In the genomic region with DNA sequence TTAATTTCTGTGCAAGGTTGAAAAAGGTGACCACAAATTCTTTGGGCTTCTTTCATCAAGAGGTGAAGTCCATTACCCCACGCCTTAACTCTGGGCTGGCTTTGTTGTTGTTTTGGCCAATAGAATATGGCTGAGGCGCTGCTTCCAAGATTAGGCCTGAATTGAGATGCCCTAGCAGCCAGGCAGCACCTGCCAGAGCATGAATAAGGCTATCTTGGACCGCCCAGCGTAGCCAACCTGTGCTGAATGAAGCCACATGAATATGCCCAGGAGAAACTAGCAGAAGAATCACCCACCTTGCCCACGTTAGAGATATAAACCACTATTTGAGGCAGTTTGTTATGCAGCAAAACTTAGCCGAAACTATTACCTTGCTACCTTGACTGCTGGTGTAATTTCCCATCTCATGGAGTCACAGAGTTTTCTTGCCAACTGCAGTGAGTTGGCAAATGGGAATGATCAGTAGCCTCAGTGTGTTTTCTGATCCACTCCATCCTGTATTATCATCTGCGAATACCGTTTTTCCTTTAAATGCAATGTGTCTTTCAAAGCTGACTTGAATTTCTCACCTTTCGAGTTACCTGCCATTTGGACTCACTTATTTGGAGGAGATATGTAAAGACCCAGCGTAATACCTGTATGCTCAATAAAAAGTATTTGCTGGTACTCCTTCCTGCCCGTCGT, we compare ENCODE assay signal across 6 cellular contexts. TPM values are rescaled to one million over a fixed set of nuclear protein-coding genes. Genes with fewer than 3 reads are reported as not detected.
DNase-seq lines count a peak whose midpoint lies in the region; ATAC-seq lines count a peak whose summit lies in the region.

No MANE protein-coding gene starts in this region.

- no peak for ATAC-seq in activated CD4-positive, alpha-beta T cell treated with anti-CD3 and anti-CD28 coated beads for 36 hours
- no peak for ATAC-seq in stimulated activated memory B cell treated with anti-CD40 and anti-IgM and Interleukin-4, amounts not matched to agents 10 μg/mL and 1 μg/mL and 100 μg/mL, for 72 hours

- POLR2A ChIA-PET in activated CD4-positive, alpha-beta T cell treated with anti-CD3 and anti-CD28 coated beads for 36 hours (lab: Charles Lee) = interaction anchor here (0.9 to 2.3 kb wide), 4 partner anchors 13 to 184 kb away, joined by 4 to 15 read pairs (median 6); a partner anchor contains a TSS

- no peak for DNase-seq in activated CD4-positive, alpha-beta T cell treated with anti-CD3 and anti-CD28 coated beads for 36 hours
- no peak for DNase-seq in activated CD4-positive, alpha-beta T cell treated with anti-CD3 and anti-CD28 coated beads, Interleukin-2, amount 50 U/mL, for 1 hour
- DNase-seq in epithelial cell of prostate (ENCODE audit: low read depth, low spot score) = no peak
- DNase-seq in NCI-H82 treated with DMSO at 0.1 percent for 48 hours (lab: John Stamatoyannopoulos, UW; ENCODE audit: unreplicated experiment) = no peak
- no peak for DNase-seq in stimulated activated CD4-positive, alpha-beta T cell treated with anti-CD3 and anti-CD28 coated beads, Interleukin-4, amount 100 ng/mL, for 1 hour

- peaks cover 21% of the 10 kb centered on the region for H3K36me3 Mint-ChIP-seq in activated CD4-positive, alpha-beta T cell treated with anti-CD3 and anti-CD28 coated beads for 36 hours (ENCODE audit: low read depth)
- peaks cover 8% of the 10 kb centered on the region for H3K36me3 Mint-ChIP-seq in stimulated activated memory B cell treated with anti-CD40 and anti-IgM and Interleukin-4, amounts not matched to agents 10 μg/mL and 1 μg/mL and 100 μg/mL, for 72 hours

- no peaks in the 10 kb centered on the region for H3K9me3 Mint-ChIP-seq in activated CD4-positive, alpha-beta T cell treated with anti-CD3 and anti-CD28 coated beads for 36 hours (ENCODE audit: low read depth)
- no peaks in the 10 kb centered on the region for H3K9me3 Mint-ChIP-seq in stimulated activated memory B cell treated with anti-CD40 and anti-IgM and Interleukin-4, amounts not matched to agents 10 μg/mL and 1 μg/mL and 100 μg/mL, for 72 hours

- H3K4me1 Mint-ChIP-seq in activated CD4-positive, alpha-beta T cell treated with anti-CD3 and anti-CD28 coated beads for 36 hours = peaks cover 32% of the 10 kb centered on the region
- peaks cover 37% of the 10 kb centered on the region for H3K4me1 Mint-ChIP-seq in stimulated activated memory B cell treated with anti-CD40 and anti-IgM and Interleukin-4, amounts not matched to agents 10 μg/mL and 1 μg/mL and 100 μg/mL, for 72 hours

- intact Hi-C loops in activated CD4-positive, alpha-beta T cell treated with anti-CD3 and anti-CD28 coated beads for 36 hours (cut with DNase I, micrococcal nuclease) = loop anchor here (1.0 to 10.0 kb wide), 4 partner anchors 13 to 1159 kb away; a partner anchor contains a TSS

- CTCF ChIA-PET in activated CD4-positive, alpha-beta T cell treated with anti-CD3 and anti-CD28 coated beads for 36 hours (lab: Charles Lee) = interaction anchor here (0.6 to 1.7 kb wide), 4 partner anchors 26 to 1437 kb away, joined by 3 to 5 read pairs (median 4); a partner anchor contains a TSS

- no peaks in the 10 kb centered on the region for H3K27me3 Mint-ChIP-seq in activated CD4-positive, alpha-beta T cell treated with anti-CD3 and anti-CD28 coated beads for 36 hours
- no peaks in the 10 kb centered on the region for H3K27me3 Mint-ChIP-seq in stimulated activated memory B cell treated with anti-CD40 and anti-IgM and Interleukin-4, amounts not matched to agents 10 μg/mL and 1 μg/mL and 100 μg/mL, for 72 hours

- peak overlapping the region; percentile 68 for H3K27ac ChIP-seq in epithelial cell of prostate

- no peak overlapping the region for H3K4me3 Mint-ChIP-seq in activated CD4-positive, alpha-beta T cell treated with anti-CD3 and anti-CD28 coated beads for 36 hours
- peak overlapping the region; percentile 96 for H3K4me3 Mint-ChIP-seq in stimulated activated memory B cell treated with anti-CD40 and anti-IgM and Interleukin-4, amounts not matched to agents 10 μg/mL and 1 μg/mL and 100 μg/mL, for 72 hours

- peak overlapping the region; percentile 93 for H3K27ac Mint-ChIP-seq in activated CD4-positive, alpha-beta T cell treated with anti-CD3 and anti-CD28 coated beads for 36 hours
- H3K27ac Mint-ChIP-seq in stimulated activated memory B cell treated with anti-CD40 and anti-IgM and Interleukin-4, amounts not matched to agents 10 μg/mL and 1 μg/mL and 100 μg/mL, for 72 hours = peak overlapping the region; percentile 92

RNA-seq across cellular contexts. Expression of a gene that starts 0.7 kb away (rescaled TPM):
- 1 to 10 TPM; 6.4 to 9.4 TPM for total RNA-seq in activated CD4-positive, alpha-beta T cell treated with anti-CD3 and anti-CD28 coated beads for 36 hours

RNA-seq across cellular contexts. Expression of a gene that starts 0.7 kb away (rescaled TPM):
- 1 to 10 TPM; 4.6 to 4.7 TPM for total RNA-seq in activated CD4-positive, alpha-beta T cell treated with anti-CD3 and anti-CD28 coated beads for 36 hours

RNA-seq across cellular contexts. Expression of a gene that starts 12.6 kb away (rescaled TPM):
- 1 to 10 TPM in 1 of 2 experiments, under 1 TPM in 1; 0.87 to 1.1 TPM for total RNA-seq in activated CD4-positive, alpha-beta T cell treated with anti-CD3 and anti-CD28 coated beads for 36 hours

RNA-seq across cellular contexts. Expression of a gene that starts 26.8 kb away (rescaled TPM):
- total RNA-seq in activated CD4-positive, alpha-beta T cell treated with anti-CD3 and anti-CD28 coated beads for 36 hours = 10 to 100 TPM; 66.3 to 70.9 TPM

RNA-seq across cellular contexts. Expression of a gene that starts 26.9 kb away (rescaled TPM):
- 10 to 100 TPM; 30.8 to 31.2 TPM for total RNA-seq in activated CD4-positive, alpha-beta T cell treated with anti-CD3 and anti-CD28 coated beads for 36 hours
